Comparison of ENCODE assay signal across 24 cellular contexts in genomic region chr3:28868897-28869296, GRCh38.
A peak's percentile ranks its signal among the peaks of the same experiment; 100 is the strongest.
DNase-seq lines count a peak whose midpoint lies in the region; ATAC-seq, FAIRE-seq and TF ChIP-seq lines count a peak whose summit lies in the region.
"Had no signal": no experiment of that assay in that cellular context is flagged by ENCODE, and none has a peak within 500 bp of the region (broad histone marks: within the 10 kb centered on the region; RNA-seq: fewer than 3 reads in every experiment).

No MANE protein-coding gene starts in this region.

- H3K4me2 ChIP-seq in A549 (no peak overlapping the region), IMR-90 (ENCODE audit: low read depth, low read length) (no peak overlapping the region), astrocyte (ENCODE audit: low read length) (no peak overlapping the region), H1 (ENCODE audit: insufficient read depth in 1 of 2, low read depth in 2 of 2, low read length in 2 of 2) (no peak overlapping the region), SK-N-SH (no peak overlapping the region)
- H3K4me2 ChIP-seq: BLaER1 treated with 17β-estradiol and CSF1 and Interleukin-3, amounts not matched to agents 10 nM and 100 nM had no signal

- H3K27me3 ChIP-seq in IMR-90 (ENCODE audit: control insufficient read depth, insufficient read depth, low read length) = peaks cover 3% of the 10 kb centered on the region; the same call in 1 of the 2 replicates
- H3K27me3 ChIP-seq in astrocyte (ENCODE audit: insufficient read depth, low read length) = no peaks in the 10 kb centered on the region
- no peaks in the 10 kb centered on the region for H3K27me3 ChIP-seq in H1 (replicated peaks in 1 of 4; ENCODE audit: control insufficient read depth in 3 of 4, extremely low read depth in 1 of 4, insufficient read depth in 3 of 4, low read length in 3 of 4)
- no peaks in the 10 kb centered on the region; the same call in 1 of the 2 replicates for H3K27me3 ChIP-seq in SK-N-SH (ENCODE audit: insufficient read depth)
- H3K27me3 ChIP-seq in H7 (ENCODE audit: control insufficient read depth, insufficient read depth, low read length) = no peaks in the 10 kb centered on the region; the same call in 1 of the 2 replicates
- no peaks in the 10 kb centered on the region for H3K27me3 ChIP-seq in left ventricle myocardium inferior (ENCODE audit: low read depth)
- H3K27me3 ChIP-seq: BLaER1 treated with 17β-estradiol and CSF1 and Interleukin-3, amounts not matched to agents 10 nM and 100 nM had no signal

- H3K4me1 ChIP-seq in A549 (no peaks in the 10 kb centered on the region), IMR-90 (ENCODE audit: control insufficient read depth, insufficient read depth, low read length) (no peaks in the 10 kb centered on the region), astrocyte (ENCODE audit: insufficient read depth, low read length) (no peaks in the 10 kb centered on the region), H1 (replicated peaks in 1 of 4; ENCODE audit: control insufficient read depth in 3 of 4, insufficient read depth in 4 of 4, low read length in 3 of 4) (no peaks in the 10 kb centered on the region), SK-N-SH (ENCODE audit: control insufficient read depth in 1 of 2, insufficient read depth in 2 of 2, low read depth in 1 of 2, low read length in 1 of 2) (no peaks in the 10 kb centered on the region), left ventricle myocardium inferior (no peaks in the 10 kb centered on the region)
- H3K4me1 ChIP-seq: BLaER1 treated with 17β-estradiol and CSF1 and Interleukin-3, amounts not matched to agents 10 nM and 100 nM; Caco-2 had no signal

- H3K56ac ChIP-seq in IMR-90 (ENCODE audit: extremely low read depth, insufficient read depth, low read length) (no peak overlapping the region), H1 (replicated peaks; ENCODE audit: insufficient read length, low read depth, low read length) (no peak overlapping the region)

- H2BK120ac ChIP-seq in IMR-90 (ENCODE audit: low read depth, low read length) (no peak overlapping the region), H1 (replicated peaks; ENCODE audit: low read depth, low read length) (no peak overlapping the region)

- in situ Hi-C loops in IMR-90 (cut with MboI; ENCODE audit: low sequenced_read_pairs) = no loop called here

- no peaks in the 10 kb centered on the region for H3K23me2 ChIP-seq in H1 (ENCODE audit: low read depth, low read length)

- TF ChIP-seq RAD21 in A549 (conservative IDR thresholded peaks at IDR 0.05 in 1 of 2, IDR thresholded peaks at IDR 0.05 in 1 of 2) = no peak
- no peak for TF ChIP-seq RAD21 in IMR-90 (IDR thresholded peaks at IDR 0.05; ENCODE audit: low read length)
- TF ChIP-seq RAD21 in H1 (IDR thresholded peaks at IDR 0.05 in 1 of 2, conservative IDR thresholded peaks at IDR 0.05 in 1 of 2; ENCODE audit: low read depth in 2 of 2, low read length in 2 of 2) = no peak
- TF ChIP-seq RAD21 in SK-N-SH (IDR thresholded peaks at IDR 0.05; ENCODE audit: low read length) = no peak

- dilution Hi-C loops in IMR-90 (cut with HindIII; ENCODE audit: low sequenced_read_pairs, unreplicated experiment) = no loop called here

- 7% methylated on average over 2 of the region's 2 CpGs for WGBS in A549 (ENCODE audit: missing lambda C conversion rate)
- WGBS in IMR-90 (ENCODE audit: extremely low coverage in 2 of 2, insufficient read length in 1 of 2), 2 experiments = 100% methylated on average over 1 of the region's 2 CpGs; no CpG with 5 or more reads in 1 of the 2 experiments
- WGBS in H1 (ENCODE audit: extremely low coverage in 1 of 2, insufficient coverage in 1 of 2, insufficient read length in 1 of 2, insufficient replicate concordance in 2 of 2, low coverage in 1 of 2, low lambda C conversion rate in 2 of 2, missing lambda C conversion rate in 1 of 2), 2 experiments = 81 to 100% methylated on average over 1 to 2 of the region's 2 CpGs
- 28% methylated on average over 2 of the region's 2 CpGs for WGBS in SK-N-SH (ENCODE audit: low lambda C conversion rate)

- TF ChIP-seq CTCF in A549 (IDR thresholded peaks at IDR 0.05) (no peak), IMR-90 (conservative IDR thresholded peaks at IDR 0.05; ENCODE audit: low read depth, low read length) (no peak), astrocyte (IDR thresholded peaks at IDR 0.05; ENCODE audit: insufficient read depth, low read depth, low read length) (no peak), H1 (IDR thresholded peaks at IDR 0.05; ENCODE audit: control extremely low read depth in 1 of 3, insufficient read depth in 1 of 3, low read depth in 1 of 3, low read length in 3 of 3) (no peak), SK-N-SH (IDR thresholded peaks at IDR 0.05) (no peak), left ventricle myocardium inferior (IDR thresholded peaks at IDR 0.05; ENCODE audit: borderline replicate concordance) (no peak)

- H3K18ac ChIP-seq in IMR-90 (ENCODE audit: low read depth, low read length) (no peak overlapping the region), H1 (ENCODE audit: extremely low read depth, low read length) (no peak overlapping the region)

- H3K4me3 Mint-ChIP-seq in astrocyte (ENCODE audit: unreplicated experiment) = no peak overlapping the region
- H3K4me3 Mint-ChIP-seq: B cell; CD4-positive, alpha-beta T cell; CD8-positive, alpha-beta T cell had no signal

- no peaks in the 10 kb centered on the region for H3K9me1 ChIP-seq in IMR-90 (ENCODE audit: insufficient read depth, low read length)

- no peak overlapping the region for H4K5ac ChIP-seq in IMR-90 (ENCODE audit: low read depth, low read length)
- H4K5ac ChIP-seq in H1 (ENCODE audit: insufficient read length, low read depth, low read length) = no peak overlapping the region

- H3K4me3 ChIP-seq in A549 = no peak overlapping the region
- no peak overlapping the region for H3K4me3 ChIP-seq in IMR-90 (ENCODE audit: insufficient read depth, low read depth, low read length)
- H3K4me3 ChIP-seq in astrocyte (ENCODE audit: insufficient read depth, low read depth, low read length) = no peak overlapping the region
- H3K4me3 ChIP-seq in H1 (ENCODE audit: extremely low read depth in 1 of 4, insufficient read depth in 2 of 4, low read depth in 3 of 4, low read length in 4 of 4) = no peak overlapping the region
- H3K4me3 ChIP-seq in SK-N-SH (ENCODE audit: low read depth in 2 of 2, low read length in 1 of 2) = no peak overlapping the region
- H3K4me3 ChIP-seq in H7 (ENCODE audit: insufficient read depth, low read depth, low read length) = no peak overlapping the region
- H3K4me3 ChIP-seq in left ventricle myocardium inferior = no peak overlapping the region
- H3K4me3 ChIP-seq: BLaER1 treated with 17β-estradiol and CSF1 and Interleukin-3, amounts not matched to agents 10 nM and 100 nM had no signal

- H2BK20ac ChIP-seq in IMR-90 (ENCODE audit: low read depth, low read length) = no peak overlapping the region
- no peak overlapping the region for H2BK20ac ChIP-seq in H1 (ENCODE audit: low read length)

- no peaks in the 10 kb centered on the region for H3K36me3 Mint-ChIP-seq in astrocyte (ENCODE audit: low read depth, unreplicated experiment)
- H3K36me3 Mint-ChIP-seq: CD8-positive, alpha-beta T cell had no signal

- H3K4ac ChIP-seq in IMR-90 (ENCODE audit: low read depth, low read length) (no peak overlapping the region), H1 (replicated peaks; ENCODE audit: insufficient read length, low read depth, low read length) (no peak overlapping the region)

- BruUV-seq in IMR-90 (replicated peaks; lab: Mats Ljungman, UMichigan) = no TSS peak

- no peak overlapping the region for H3K23ac ChIP-seq in IMR-90 (ENCODE audit: low read depth, low read length)
- no peak overlapping the region for H3K23ac ChIP-seq in H1 (ENCODE audit: insufficient read length)

- no peaks in the 10 kb centered on the region for H3K4me1 Mint-ChIP-seq in astrocyte (ENCODE audit: low read depth, unreplicated experiment)
- H3K4me1 Mint-ChIP-seq: B cell had no signal

- no peaks in the 10 kb centered on the region for H3K9me3 Mint-ChIP-seq in astrocyte (ENCODE audit: unreplicated experiment)

- H4K20me1 ChIP-seq in IMR-90 (ENCODE audit: insufficient read depth, low read length) (no peaks in the 10 kb centered on the region), astrocyte (ENCODE audit: insufficient read depth, low read length) (no peaks in the 10 kb centered on the region), H1 (replicated peaks in 1 of 2; ENCODE audit: control insufficient read depth in 1 of 2, insufficient read depth in 2 of 2, low read length in 2 of 2) (no peaks in the 10 kb centered on the region), SK-N-SH (ENCODE audit: insufficient read depth) (no peaks in the 10 kb centered on the region)
- H4K20me1 ChIP-seq: BLaER1 treated with 17β-estradiol and CSF1 and Interleukin-3, amounts not matched to agents 10 nM and 100 nM had no signal

- H4K91ac ChIP-seq in IMR-90 (ENCODE audit: insufficient read depth, low read depth, low read length) (no peak overlapping the region), H1 (replicated peaks; ENCODE audit: insufficient read length, low read length) (no peak overlapping the region)

- no peak for TF ChIP-seq POLR2A in A549 (IDR thresholded peaks at IDR 0.05; ENCODE audit: low read length)
- no peak for TF ChIP-seq POLR2A in IMR-90 (IDR thresholded peaks at IDR 0.05; ENCODE audit: low read depth, low read length)
- no peak for TF ChIP-seq POLR2A in H1 (IDR thresholded peaks at IDR 0.05; ENCODE audit: control extremely low read depth in 1 of 2, low read depth in 2 of 2, low read length in 2 of 2)

- no peak for ATAC-seq in A549
- ATAC-seq in IMR-90 (ENCODE audit: low read depth) = no peak
- ATAC-seq in GM21528 (IDR thresholded peaks at IDR 0.05; ENCODE audit: low FRiP score, unreplicated experiment) = no peak
- ATAC-seq: CD8-positive, alpha-beta T cell had no signal

- H3K79me1 ChIP-seq in IMR-90 (ENCODE audit: low read depth in 1 of 2, low read length in 2 of 2) = no peaks in the 10 kb centered on the region
- H3K79me1 ChIP-seq in H1 (ENCODE audit: low read depth, low read length) = no peaks in the 10 kb centered on the region

- H2AK9ac ChIP-seq in IMR-90 (replicated peaks; ENCODE audit: low read depth, low read length, poor library complexity) = no peak overlapping the region

- no peak for DNase-seq in A549 (ENCODE audit: low read depth in 1 of 2, low spot score in 1 of 2)
- DNase-seq in IMR-90 = no peak
- no peak for DNase-seq in astrocyte (ENCODE audit: low read depth)
- DNase-seq in H1 (ENCODE audit: low read depth in 1 of 2, low spot score in 2 of 2) = no peak
- DNase-seq in SK-N-SH = no peak
- no peak for DNase-seq in H7
- DNase-seq in left ventricle myocardium inferior = no peak
- DNase-seq: 8988T; AML-193; Caco-2; Calu3; CD4-positive, alpha-beta T cell; CD8-positive, alpha-beta T cell; DMS79 treated with DMSO at 0.1 percent for 48 hours; GF-D8 had no signal

- no peaks in the 10 kb centered on the region for H3K79me2 ChIP-seq in astrocyte (ENCODE audit: insufficient read depth, low read length)
- H3K79me2 ChIP-seq in H1 (ENCODE audit: control insufficient read depth in 1 of 2, insufficient read depth in 2 of 2, low read length in 2 of 2) = no peaks in the 10 kb centered on the region
- no peaks in the 10 kb centered on the region for H3K79me2 ChIP-seq in SK-N-SH (ENCODE audit: insufficient read depth)

- H3K36me3 ChIP-seq in IMR-90 (ENCODE audit: control insufficient read depth, insufficient read depth, low read length) (no peaks in the 10 kb centered on the region), astrocyte (ENCODE audit: insufficient read depth, low read length) (no peaks in the 10 kb centered on the region), H1 (ENCODE audit: control insufficient read depth in 2 of 4, insufficient read depth in 4 of 4, low read length in 3 of 4) (no peaks in the 10 kb centered on the region), SK-N-SH (replicated peaks in 1 of 2; ENCODE audit: control insufficient read depth in 1 of 2, insufficient read depth in 2 of 2, low read length in 1 of 2) (no peaks in the 10 kb centered on the region), H7 (replicated peaks; ENCODE audit: control insufficient read depth, insufficient read depth, low read length) (no peaks in the 10 kb centered on the region), left ventricle myocardium inferior (no peaks in the 10 kb centered on the region)
- H3K36me3 ChIP-seq: BLaER1 treated with 17β-estradiol and CSF1 and Interleukin-3, amounts not matched to agents 10 nM and 100 nM had no signal

- H3K27ac Mint-ChIP-seq in astrocyte (ENCODE audit: unreplicated experiment) = no peak overlapping the region
- H3K27ac Mint-ChIP-seq: B cell; CD4-positive, alpha-beta T cell; CD8-positive, alpha-beta T cell had no signal

- H4K8ac ChIP-seq in IMR-90 (ENCODE audit: low read depth in 2 of 2, low read length in 2 of 2) (no peak overlapping the region), H1 (ENCODE audit: extremely low read depth, insufficient read depth, low read length) (no peak overlapping the region)

- H3K27ac ChIP-seq in A549 = no peak overlapping the region
- H3K27ac ChIP-seq in IMR-90 (ENCODE audit: insufficient read depth, low read length) = no peak overlapping the region
- no peak overlapping the region for H3K27ac ChIP-seq in astrocyte (ENCODE audit: low read depth, low read length)
- no peak overlapping the region for H3K27ac ChIP-seq in H1 (ENCODE audit: low read depth, low read length)
- H3K27ac ChIP-seq in SK-N-SH (ENCODE audit: low read depth in 2 of 2, low read length in 1 of 2) = no peak overlapping the region
- no peak overlapping the region for H3K27ac ChIP-seq in left ventricle myocardium inferior (replicated peaks)
- H3K27ac ChIP-seq: BLaER1 treated with 17β-estradiol and CSF1 and Interleukin-3, amounts not matched to agents 10 nM and 100 nM; C4-2B had no signal

- H3K14ac ChIP-seq in IMR-90 (replicated peaks; ENCODE audit: low read depth, low read length) = no peak overlapping the region
- H3K14ac ChIP-seq in H1 (ENCODE audit: insufficient read length) = no peak overlapping the region

- H2AK5ac ChIP-seq in IMR-90 (ENCODE audit: low read depth, low read length) (no peak overlapping the region), H1 (ENCODE audit: low read depth, low read length) (no peak overlapping the region)

- TF ChIP-seq EP300 in A549 (IDR thresholded peaks at IDR 0.05) (no peak), H1 (IDR thresholded peaks at IDR 0.05; ENCODE audit: borderline replicate concordance in 1 of 2, low read depth in 2 of 2, low read length in 2 of 2) (no peak), SK-N-SH (IDR thresholded peaks at IDR 0.05; ENCODE audit: borderline replicate concordance in 1 of 2, low read depth in 1 of 2, low read length in 1 of 2) (no peak)

- no peaks in the 10 kb centered on the region for H3K27me3 Mint-ChIP-seq in astrocyte (ENCODE audit: low read depth, unreplicated experiment)
- H3K27me3 Mint-ChIP-seq: B cell; CD4-positive, alpha-beta T cell had no signal

- no peaks in the 10 kb centered on the region for H3F3A ChIP-seq in SK-N-SH (replicated peaks; ENCODE audit: insufficient read depth)

- FAIRE-seq in A549 (lab: Jason Lieb, UNC) (no peak), astrocyte (lab: Jason Lieb, UNC) (peak; percentile 17), H1 (lab: Jason Lieb, UNC) (no peak)
- FAIRE-seq: A204.1, D721Med, G401.6, GM12891, GM19239 had no signal

- no peaks in the 10 kb centered on the region for H3K9me3 ChIP-seq in A549
- H3K9me3 ChIP-seq in IMR-90 (ENCODE audit: control insufficient read depth, insufficient read depth, low read length) = no peaks in the 10 kb centered on the region
- no peaks in the 10 kb centered on the region for H3K9me3 ChIP-seq in astrocyte (ENCODE audit: insufficient read depth, low read depth, low read length)
- no peaks in the 10 kb centered on the region for H3K9me3 ChIP-seq in H1 (ENCODE audit: insufficient read depth in 2 of 2, low read depth in 1 of 2, low read length in 1 of 2)
- H3K9me3 ChIP-seq in SK-N-SH = no peaks in the 10 kb centered on the region
- peaks cover 9% of the 10 kb centered on the region for H3K9me3 ChIP-seq in left ventricle myocardium inferior (replicated peaks)
- H3K9me3 ChIP-seq: BLaER1 treated with 17β-estradiol and CSF1 and Interleukin-3, amounts not matched to agents 10 nM and 100 nM; Caco-2 had no signal

- H3K9ac ChIP-seq in IMR-90 (ENCODE audit: low read depth, low read length) (no peak overlapping the region), astrocyte (ENCODE audit: low read length) (no peak overlapping the region), H1 (replicated peaks in 1 of 4; ENCODE audit: extremely low read depth in 1 of 4, low read depth in 3 of 4, low read length in 3 of 4) (no peak overlapping the region), SK-N-SH (no peak overlapping the region)
- H3K9ac ChIP-seq: BLaER1 treated with 17β-estradiol and CSF1 and Interleukin-3, amounts not matched to agents 10 nM and 100 nM had no signal

- H2BK12ac ChIP-seq in H1 (ENCODE audit: low read depth, low read length) = no peak overlapping the region

- H2AFZ ChIP-seq in IMR-90 (replicated peaks; ENCODE audit: low read length, poor library complexity) (no peak overlapping the region), astrocyte (ENCODE audit: low read depth, low read length) (no peak overlapping the region), H1 (ENCODE audit: low read length) (no peak overlapping the region), SK-N-SH (ENCODE audit: low read depth) (no peak overlapping the region)

- H2BK5ac ChIP-seq in IMR-90 (ENCODE audit: low read depth, low read length, poor library complexity, severe bottlenecking) (no peak overlapping the region), H1 (ENCODE audit: low read depth, low read length) (no peak overlapping the region)

- no peak overlapping the region for H2BK15ac ChIP-seq in IMR-90 (ENCODE audit: low read depth, low read length)
- H2BK15ac ChIP-seq in H1 (ENCODE audit: low read length) = no peak overlapping the region

- intact Hi-C loops in IMR-90 (cut with micrococcal nuclease) = no loop called here
- intact Hi-C loops in left ventricle myocardium inferior (cut with micrococcal nuclease) = no loop called here

- H3K9me2 ChIP-seq in SK-N-SH = no peaks in the 10 kb centered on the region

- CTCF ChIA-PET in A549 (lab: Yijun Ruan, JAX) = no interaction called here
- CTCF ChIA-PET in IMR-90 (lab: Yijun Ruan, JAX) = no interaction called here
- CTCF ChIA-PET in H1 (lab: Charles Lee; ENCODE audit: partially characterized antibody) = no interaction called here
- CTCF ChIA-PET in SK-N-SH (lab: Yijun Ruan, JAX) = interaction anchor here (1.4 to 1.5 kb wide), 2 partner anchors 10 to 16 kb away, joined by 3 to 4 read pairs; no protein-coding TSS in a partner anchor

- POLR2A ChIA-PET in A549 (lab: Yijun Ruan, JAX) = no interaction called here
- POLR2A ChIA-PET in IMR-90 (lab: Charles Lee; ENCODE audit: unreplicated experiment) = no interaction called here
- POLR2A ChIA-PET in H1 (lab: Charles Lee; ENCODE audit: partially characterized antibody) = no interaction called here
- POLR2A ChIA-PET in SK-N-SH (lab: Yijun Ruan, JAX) = no interaction called here

Comparison
In these comparisons a context has a peak if more than half of its experiments do, and no peak if none do; other contexts are left out.
1. Of the 18 proteins assayed by ChIP-seq in both H1 and A549: peak only in H1: none; only in A549: none; in both: MAFK; in neither: 17.